17 cellular contexts compared by ENCODE assay signal in the genomic region with DNA sequence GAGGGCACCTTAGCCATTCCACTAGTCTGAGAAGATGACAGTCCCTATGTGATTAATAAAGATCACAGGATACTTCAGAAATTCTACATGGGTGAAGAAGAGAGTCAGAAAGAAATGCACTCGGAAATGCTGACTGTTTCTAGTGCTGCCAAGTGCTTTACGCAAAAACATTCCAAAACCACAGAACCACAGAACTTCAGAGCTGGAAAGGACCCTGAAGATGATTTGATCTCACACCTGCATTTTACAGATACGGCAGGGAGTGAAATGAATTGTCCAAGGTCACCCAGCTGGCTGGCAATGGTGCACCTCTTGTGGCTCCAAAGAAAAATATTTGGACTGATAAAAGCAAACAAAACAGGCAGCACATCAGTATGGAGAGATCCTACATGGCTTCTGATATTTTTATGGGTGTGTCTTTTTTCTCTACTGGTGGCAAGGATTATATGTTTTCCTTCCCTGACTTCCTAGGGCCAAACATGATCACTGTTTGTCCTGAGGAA.
DNase-seq lines count a peak whose midpoint lies in the region; ATAC-seq, FAIRE-seq and TF ChIP-seq lines count a peak whose summit lies in the region.
"Had no signal": no experiment of that assay in that cellular context is flagged by ENCODE, and none has a peak within 500 bp of the region (broad histone marks: within the 10 kb centered on the region; RNA-seq: fewer than 3 reads in every experiment).

No MANE protein-coding gene starts in this region.

- H3K4me1 Mint-ChIP-seq in natural killer cell, result no peaks in the 10 kb centered on the region
- peaks cover 3% of the 10 kb centered on the region for H3K4me1 Mint-ChIP-seq in activated CD4-positive, alpha-beta T cell treated with anti-CD3 and anti-CD28 coated beads, Interleukin-2, amount 10 ng/mL, durations not matched to agents 7 days and 5 days
- H3K4me1 Mint-ChIP-seq: activated naive CD4-positive, alpha-beta T cell treated with anti-CD3 and anti-CD28 coated beads, Interleukin-2, amount 50 U/mL, for 24 hours had no signal

- no peak overlapping the region for H2AFZ ChIP-seq in HepG2 (ENCODE audit: low read length)

- POLR2A ChIA-PET in HepG2 (lab: Yijun Ruan, JAX), result no interaction called here
- POLR2A ChIA-PET in activated CD4-positive, alpha-beta T cell treated with anti-CD3 and anti-CD28 coated beads, Interleukin-2, amount 10 ng/mL, durations not matched to agents 7 days and 5 days (lab: Charles Lee), result no interaction called here

- H3K9me3 Mint-ChIP-seq in natural killer cell, result no peaks in the 10 kb centered on the region
- no peaks in the 10 kb centered on the region for H3K9me3 Mint-ChIP-seq in activated CD4-positive, alpha-beta T cell treated with anti-CD3 and anti-CD28 coated beads, Interleukin-2, amount 10 ng/mL, durations not matched to agents 7 days and 5 days
- H3K9me3 Mint-ChIP-seq: activated naive CD4-positive, alpha-beta T cell treated with anti-CD3 and anti-CD28 coated beads, Interleukin-2, amount 50 U/mL, for 24 hours; T-helper 2 cell treated with Interferon-gamma antibody and Interleukin-4, amounts not matched to agents 5 μg/mL and 100 μg/mL, for 36 hours had no signal

- TF ChIP-seq EP300 in HepG2 (IDR thresholded peaks at IDR 0.05; ENCODE audit: low read depth in 2 of 2, low read length in 2 of 2), result 0 out of 4 replicates have a peak, but pooled peaks of 1 of the 2 experiments have one; percentile 5
- no peak for TF ChIP-seq EP300 in HepG2 (CRISPR knock-in tag; IDR thresholded peaks at IDR 0.05; ENCODE audit: borderline replicate concordance)

- no peaks in the 10 kb centered on the region for H3K36me3 Mint-ChIP-seq in natural killer cell
- no peaks in the 10 kb centered on the region for H3K36me3 Mint-ChIP-seq in activated CD4-positive, alpha-beta T cell treated with anti-CD3 and anti-CD28 coated beads, Interleukin-2, amount 10 ng/mL, durations not matched to agents 7 days and 5 days (ENCODE audit: low read depth)
- H3K36me3 Mint-ChIP-seq: activated naive CD4-positive, alpha-beta T cell treated with anti-CD3 and anti-CD28 coated beads, Interleukin-2, amount 50 U/mL, for 24 hours had no signal

- no TSS peak for BruUV-seq in HepG2 (replicated peaks; lab: Mats Ljungman, UMichigan)

- no peak overlapping the region for H3K27ac Mint-ChIP-seq in natural killer cell
- H3K27ac Mint-ChIP-seq in activated CD4-positive, alpha-beta T cell treated with anti-CD3 and anti-CD28 coated beads, Interleukin-2, amount 10 ng/mL, durations not matched to agents 7 days and 5 days, result no peak overlapping the region
- H3K27ac Mint-ChIP-seq: activated naive CD4-positive, alpha-beta T cell treated with anti-CD3 and anti-CD28 coated beads, Interleukin-2, amount 50 U/mL, for 24 hours; T-helper 2 cell treated with Interferon-gamma antibody and Interleukin-4, amounts not matched to agents 5 μg/mL and 100 μg/mL, for 36 hours had no signal

- FAIRE-seq in HepG2 (lab: Jason Lieb, UNC), result no peak
- FAIRE-seq in urothelium cell line (lab: Jason Lieb, UNC), result no peak

- no peaks in the 10 kb centered on the region for H3K79me2 ChIP-seq in HepG2 (ENCODE audit: insufficient read depth, low read length)

- peak overlapping the region; percentile 40 for H3K4me2 ChIP-seq in HepG2 (ENCODE audit: low read depth, low read length)

- ATAC-seq in HepG2 (peak; percentile 57), right lobe of liver (no peak), GM21528 (IDR thresholded peaks at IDR 0.05; ENCODE audit: low FRiP score, unreplicated experiment) (no peak), natural killer cell (no peak)
- ATAC-seq: sciatic nerve had no signal

- TF ChIP-seq RAD21 in HepG2 (CRISPR knock-in tag; IDR thresholded peaks at IDR 0.05), result no peak

- H3K4me3 ChIP-seq in HepG2 (replicated peaks in 1 of 3; ENCODE audit: insufficient read depth in 1 of 3, low read depth in 2 of 3, low read length in 3 of 3) (no peak overlapping the region; a peak in 1 of 6 replicates), right lobe of liver (no peak overlapping the region), kidney epithelial cell (ENCODE audit: low read depth, low read length) (no peak overlapping the region)
- H3K4me3 ChIP-seq: tibial nerve had no signal

- H3K9me3 ChIP-seq in HepG2 (ENCODE audit: low read length), result no peaks in the 10 kb centered on the region
- H3K9me3 ChIP-seq in right lobe of liver, result no peaks in the 10 kb centered on the region
- H3K9me3 ChIP-seq: tibial nerve had no signal

- no peak overlapping the region for H3K9ac ChIP-seq in HepG2 (ENCODE audit: insufficient read depth, low read depth, low read length)

- intact Hi-C loops in HepG2 (cut with micrococcal nuclease; ENCODE audit: unreplicated experiment) (no loop called here), right lobe of liver (cut with DNase I) (no loop called here), natural killer cell (cut with micrococcal nuclease) (no loop called here)

- H3K4me1 ChIP-seq in HepG2 (ENCODE audit: insufficient read depth, low read length) (peaks cover 44% of the 10 kb centered on the region), right lobe of liver (no peaks in the 10 kb centered on the region)

- TF ChIP-seq CTCF in HepG2 (CRISPR knock-in tag; IDR thresholded peaks at IDR 0.05) (no peak), right lobe of liver (IDR thresholded peaks at IDR 0.05) (no peak), kidney epithelial cell (IDR thresholded peaks at IDR 0.05; ENCODE audit: insufficient read depth, low read length, poor library complexity, severe bottlenecking) (no peak), natural killer cell (IDR thresholded peaks at IDR 0.05) (no peak)

- TF ChIP-seq POLR2A in HepG2 (IDR thresholded peaks at IDR 0.05; ENCODE audit: insufficient read depth in 1 of 2, low read depth in 2 of 2, low read length in 2 of 2) (no peak), right lobe of liver (IDR thresholded peaks at IDR 0.05) (no peak)

- H3K27me3 Mint-ChIP-seq in natural killer cell (ENCODE audit: low read depth in 2 of 2), result peaks cover 0 to 10% of the 10 kb centered on the region in 2 donors
- peaks cover 3% of the 10 kb centered on the region for H3K27me3 Mint-ChIP-seq in activated CD4-positive, alpha-beta T cell treated with anti-CD3 and anti-CD28 coated beads, Interleukin-2, amount 10 ng/mL, durations not matched to agents 7 days and 5 days
- H3K27me3 Mint-ChIP-seq: activated naive CD4-positive, alpha-beta T cell treated with anti-CD3 and anti-CD28 coated beads, Interleukin-2, amount 50 U/mL, for 24 hours had no signal

- in situ Hi-C loops in HepG2 (cut with HindIII; ENCODE audit: extremely low pct_ligation_motif_present, low pct_unique_long_range_greater_than_20kb), result no loop called here

- no peaks in the 10 kb centered on the region for H3K36me3 ChIP-seq in HepG2 (replicated peaks in 1 of 2; ENCODE audit: control insufficient read depth in 1 of 2, insufficient read depth in 2 of 2, low read length in 2 of 2)
- no peaks in the 10 kb centered on the region for H3K36me3 ChIP-seq in right lobe of liver
- no peaks in the 10 kb centered on the region for H3K36me3 ChIP-seq in kidney epithelial cell (ENCODE audit: control insufficient read depth, insufficient read depth, low read length)
- H3K36me3 ChIP-seq: tibial nerve had no signal

- H3K27me3 ChIP-seq in HepG2 (ENCODE audit: control insufficient read depth in 1 of 2, insufficient read depth in 2 of 2, low read length in 2 of 2) (no peaks in the 10 kb centered on the region), right lobe of liver (no peaks in the 10 kb centered on the region), kidney epithelial cell (ENCODE audit: control insufficient read depth, insufficient read depth, low read length) (no peaks in the 10 kb centered on the region)
- H3K27me3 ChIP-seq: tibial nerve had no signal

- CTCF ChIA-PET in HepG2 (lab: Yijun Ruan, JAX; ENCODE audit: low intra/inter-chr PET ratio, low total read pairs), result no interaction called here
- CTCF ChIA-PET in activated CD4-positive, alpha-beta T cell treated with anti-CD3 and anti-CD28 coated beads, Interleukin-2, amount 10 ng/mL, durations not matched to agents 7 days and 5 days (lab: Charles Lee), result no interaction called here

- WGBS in HepG2 (ENCODE audit: low lambda C conversion rate), result 19% methylated on average over 3 of the region's 3 CpGs
- 33% methylated on average over 3 of the region's 3 CpGs for WGBS in right lobe of liver (ENCODE audit: insufficient coverage, low coverage, low lambda C conversion rate, missing lambda C conversion rate)

- H3K27ac ChIP-seq in HepG2 (ENCODE audit: extremely low read length, insufficient read depth, low read length), result peak overlapping the region; percentile 38
- no peak overlapping the region for H3K27ac ChIP-seq in right lobe of liver
- H3K27ac ChIP-seq: tibial nerve had no signal

- DNase-seq in HepG2 (ENCODE audit: low spot score) (peak; percentile 52), right lobe of liver (no peak), amniotic epithelial cell (ENCODE audit: low read depth) (peak; percentile 87), kidney epithelial cell (ENCODE audit: low read depth) (peak; percentile 34), urothelium cell line (ENCODE audit: low spot score) (peak; percentile 53), natural killer cell (no peak)
- no peak for DNase-seq in activated CD4-positive, alpha-beta T cell treated with anti-CD3 and anti-CD28 coated beads, Interleukin-2, amount 10 ng/mL, durations not matched to agents 7 days and 5 days
- DNase-seq: activated CD8-positive, alpha-beta memory T cell treated with anti-CD3 and anti-CD28 coated beads for 24 hours; GDM1; hypothalamus; midbrain; NCI-H1694 had no signal

- no peaks in the 10 kb centered on the region for H4K20me1 ChIP-seq in HepG2 (ENCODE audit: insufficient read depth, low read length)

- no peak overlapping the region for H3K4me3 Mint-ChIP-seq in natural killer cell
- H3K4me3 Mint-ChIP-seq in activated CD4-positive, alpha-beta T cell treated with anti-CD3 and anti-CD28 coated beads, Interleukin-2, amount 10 ng/mL, durations not matched to agents 7 days and 5 days, result no peak overlapping the region
- H3K4me3 Mint-ChIP-seq: activated naive CD4-positive, alpha-beta T cell treated with anti-CD3 and anti-CD28 coated beads, Interleukin-2, amount 50 U/mL, for 24 hours; T-helper 2 cell treated with Interferon-gamma antibody and Interleukin-4, amounts not matched to agents 5 μg/mL and 100 μg/mL, for 36 hours had no signal

TF ChIP-seq in HepG2, 621 proteins besides CTCF, POLR2A, EP300 and RAD21 (continues in another document):
- TF ChIP-seq, protein P1, sequence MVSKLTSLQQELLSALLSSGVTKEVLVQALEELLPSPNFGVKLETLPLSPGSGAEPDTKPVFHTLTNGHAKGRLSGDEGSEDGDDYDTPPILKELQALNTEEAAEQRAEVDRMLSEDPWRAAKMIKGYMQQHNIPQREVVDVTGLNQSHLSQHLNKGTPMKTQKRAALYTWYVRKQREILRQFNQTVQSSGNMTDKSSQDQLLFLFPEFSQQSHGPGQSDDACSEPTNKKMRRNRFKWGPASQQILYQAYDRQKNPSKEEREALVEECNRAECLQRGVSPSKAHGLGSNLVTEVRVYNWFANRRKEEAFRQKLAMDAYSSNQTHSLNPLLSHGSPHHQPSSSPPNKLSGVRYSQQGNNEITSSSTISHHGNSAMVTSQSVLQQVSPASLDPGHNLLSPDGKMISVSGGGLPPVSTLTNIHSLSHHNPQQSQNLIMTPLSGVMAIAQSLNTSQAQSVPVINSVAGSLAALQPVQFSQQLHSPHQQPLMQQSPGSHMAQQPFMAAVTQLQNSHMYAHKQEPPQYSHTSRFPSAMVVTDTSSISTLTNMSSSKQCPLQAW (CRISPR knock-in tag; IDR thresholded peaks at IDR 0.05), result no peak

Comparison
In these comparisons a context has a peak if more than half of its experiments do, and no peak if none do; other contexts are left out.
1. DNase-seq: peak in HepG2 (single experiment), amniotic epithelial cell (single experiment), kidney epithelial cell (single experiment) and urothelium cell line (single experiment); none in right lobe of liver (0 of 3), natural killer cell (single experiment) and activated CD4-positive, alpha-beta T cell treated with anti-CD3 and anti-CD28 coated beads, Interleukin-2, amount 10 ng/mL, durations not matched to agents 7 days and 5 days (single experiment).